In the genomic region with DNA sequence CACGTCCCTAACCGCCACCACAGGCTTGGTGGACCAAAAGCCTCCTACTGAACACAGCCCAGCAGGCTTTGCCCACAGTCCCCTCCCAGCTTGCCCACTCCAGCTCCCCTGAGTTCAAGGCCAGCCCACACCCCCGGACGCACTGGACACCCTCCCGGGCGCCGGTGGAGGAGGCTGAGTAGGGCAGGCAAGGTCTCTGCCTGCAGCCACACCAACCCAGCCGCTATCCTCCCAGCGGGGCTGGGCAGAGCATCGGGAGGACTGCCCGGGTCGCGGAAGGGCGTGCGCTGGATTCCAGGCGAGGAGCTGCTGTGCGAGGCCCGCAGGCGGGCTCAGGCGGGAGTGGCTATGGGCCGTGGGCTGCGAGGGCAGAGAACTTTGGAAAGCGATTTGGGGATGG, we compare ENCODE assay signal across 1 cellular context.
TF ChIP-seq lines count a peak whose summit lies in the region.

No MANE protein-coding gene starts in this region.

TF ChIP-seq in GM23338, 12 proteins besides CTCF, POLR2A, EP300 and RAD21:
- no peak for TF ChIP-seq NANOG (IDR thresholded peaks at IDR 0.05; ENCODE audit: borderline replicate concordance)
- TF ChIP-seq ETS1 (IDR thresholded peaks at IDR 0.05), result no peak
- TF ChIP-seq, protein P1, sequence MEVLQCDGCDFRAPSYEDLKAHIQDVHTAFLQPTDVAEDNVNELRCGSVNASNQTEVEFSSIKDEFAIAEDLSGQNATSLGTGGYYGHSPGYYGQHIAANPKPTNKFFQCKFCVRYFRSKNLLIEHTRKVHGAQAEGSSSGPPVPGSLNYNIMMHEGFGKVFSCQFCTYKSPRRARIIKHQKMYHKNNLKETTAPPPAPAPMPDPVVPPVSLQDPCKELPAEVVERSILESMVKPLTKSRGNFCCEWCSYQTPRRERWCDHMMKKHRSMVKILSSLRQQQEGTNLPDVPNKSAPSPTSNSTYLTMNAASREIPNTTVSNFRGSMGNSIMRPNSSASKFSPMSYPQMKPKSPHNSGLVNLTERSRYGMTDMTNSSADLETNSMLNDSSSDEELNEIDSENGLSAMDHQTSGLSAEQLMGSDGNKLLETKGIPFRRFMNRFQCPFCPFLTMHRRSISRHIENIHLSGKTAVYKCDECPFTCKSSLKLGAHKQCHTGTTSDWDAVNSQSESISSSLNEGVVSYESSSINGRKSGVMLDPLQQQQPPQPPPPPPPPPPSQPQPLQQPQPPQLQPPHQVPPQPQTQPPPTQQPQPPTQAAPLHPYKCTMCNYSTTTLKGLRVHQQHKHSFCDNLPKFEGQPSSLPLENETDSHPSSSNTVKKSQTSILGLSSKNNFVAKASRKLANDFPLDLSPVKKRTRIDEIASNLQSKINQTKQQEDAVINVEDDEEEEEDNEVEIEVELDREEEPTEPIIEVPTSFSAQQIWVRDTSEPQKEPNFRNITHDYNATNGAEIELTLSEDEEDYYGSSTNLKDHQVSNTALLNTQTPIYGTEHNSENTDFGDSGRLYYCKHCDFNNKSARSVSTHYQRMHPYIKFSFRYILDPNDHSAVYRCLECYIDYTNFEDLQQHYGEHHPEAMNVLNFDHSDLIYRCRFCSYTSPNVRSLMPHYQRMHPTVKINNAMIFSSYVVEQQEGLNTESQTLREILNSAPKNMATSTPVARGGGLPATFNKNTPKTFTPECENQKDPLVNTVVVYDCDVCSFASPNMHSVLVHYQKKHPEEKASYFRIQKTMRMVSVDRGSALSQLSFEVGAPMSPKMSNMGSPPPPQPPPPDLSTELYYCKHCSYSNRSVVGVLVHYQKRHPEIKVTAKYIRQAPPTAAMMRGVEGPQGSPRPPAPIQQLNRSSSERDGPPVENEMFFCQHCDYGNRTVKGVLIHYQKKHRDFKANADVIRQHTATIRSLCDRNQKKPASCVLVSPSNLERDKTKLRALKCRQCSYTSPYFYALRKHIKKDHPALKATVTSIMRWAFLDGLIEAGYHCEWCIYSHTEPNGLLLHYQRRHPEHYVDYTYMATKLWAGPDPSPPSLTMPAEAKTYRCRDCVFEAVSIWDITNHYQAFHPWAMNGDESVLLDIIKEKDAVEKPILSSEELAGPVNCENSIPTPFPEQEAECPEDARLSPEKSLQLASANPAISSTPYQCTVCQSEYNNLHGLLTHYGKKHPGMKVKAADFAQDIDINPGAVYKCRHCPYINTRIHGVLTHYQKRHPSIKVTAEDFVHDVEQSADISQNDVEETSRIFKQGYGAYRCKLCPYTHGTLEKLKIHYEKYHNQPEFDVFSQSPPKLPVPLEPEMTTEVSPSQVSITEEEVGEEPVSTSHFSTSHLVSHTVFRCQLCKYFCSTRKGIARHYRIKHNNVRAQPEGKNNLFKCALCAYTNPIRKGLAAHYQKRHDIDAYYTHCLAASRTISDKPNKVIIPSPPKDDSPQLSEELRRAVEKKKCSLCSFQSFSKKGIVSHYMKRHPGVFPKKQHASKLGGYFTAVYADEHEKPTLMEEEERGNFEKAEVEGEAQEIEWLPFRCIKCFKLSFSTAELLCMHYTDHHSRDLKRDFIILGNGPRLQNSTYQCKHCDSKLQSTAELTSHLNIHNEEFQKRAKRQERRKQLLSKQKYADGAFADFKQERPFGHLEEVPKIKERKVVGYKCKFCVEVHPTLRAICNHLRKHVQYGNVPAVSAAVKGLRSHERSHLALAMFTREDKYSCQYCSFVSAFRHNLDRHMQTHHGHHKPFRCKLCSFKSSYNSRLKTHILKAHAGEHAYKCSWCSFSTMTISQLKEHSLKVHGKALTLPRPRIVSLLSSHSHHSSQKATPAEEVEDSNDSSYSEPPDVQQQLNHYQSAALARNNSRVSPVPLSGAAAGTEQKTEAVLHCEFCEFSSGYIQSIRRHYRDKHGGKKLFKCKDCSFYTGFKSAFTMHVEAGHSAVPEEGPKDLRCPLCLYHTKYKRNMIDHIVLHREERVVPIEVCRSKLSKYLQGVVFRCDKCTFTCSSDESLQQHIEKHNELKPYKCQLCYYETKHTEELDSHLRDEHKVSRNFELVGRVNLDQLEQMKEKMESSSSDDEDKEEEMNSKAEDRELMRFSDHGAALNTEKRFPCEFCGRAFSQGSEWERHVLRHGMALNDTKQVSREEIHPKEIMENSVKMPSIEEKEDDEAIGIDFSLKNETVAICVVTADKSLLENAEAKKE (CRISPR knock-in tag; IDR thresholded peaks at IDR 0.05), result no peak
- TF ChIP-seq ZNF114 (CRISPR knock-in tag; IDR thresholded peaks at IDR 0.05), result no peak
- no peak for TF ChIP-seq REST (IDR thresholded peaks at IDR 0.05; ENCODE audit: unreplicated experiment)
- no peak for TF ChIP-seq POLR2AphosphoS5 (IDR thresholded peaks at IDR 0.05; ENCODE audit: low read depth)
- TF ChIP-seq CREB1 (CRISPR knock-in tag; IDR thresholded peaks at IDR 0.05; ENCODE audit: low read depth), result no peak
